In the genomic region with DNA sequence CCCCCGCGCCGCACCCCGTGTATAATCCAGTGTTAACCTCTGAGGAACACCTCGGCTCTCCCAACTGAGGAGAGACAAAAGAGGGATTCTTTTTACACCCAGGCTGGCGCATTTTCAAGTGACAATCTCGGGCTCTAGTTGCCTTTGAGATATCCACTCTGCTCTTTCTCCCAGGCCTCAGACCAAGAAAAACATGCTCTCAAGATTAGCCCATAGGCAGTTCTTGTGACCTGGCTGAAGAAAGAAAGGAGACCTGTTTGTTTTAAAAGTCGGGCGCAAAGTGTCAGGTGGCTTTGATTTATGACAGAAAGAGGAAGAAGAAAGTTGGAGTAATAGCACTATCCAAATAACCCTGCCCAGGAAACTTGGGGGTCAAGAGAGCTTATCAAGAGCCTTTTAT, we compare ENCODE assay signal across 17 cellular contexts. TPM values are rescaled to one million over a fixed set of nuclear protein-coding genes. Genes with fewer than 3 reads are reported as not detected.
A peak's percentile ranks its signal among the peaks of the same experiment; 100 is the strongest.
DNase-seq lines count a peak whose midpoint lies in the region; ATAC-seq lines count a peak whose summit lies in the region.
"Had no signal": no experiment of that assay in that cellular context is flagged by ENCODE, and none has a peak within 500 bp of the region (broad histone marks: within the 10 kb centered on the region; RNA-seq: fewer than 3 reads in every experiment).

No MANE protein-coding gene starts in this region.

- H3K9me3 ChIP-seq in SJCRH30 (replicated peaks) (no peaks in the 10 kb centered on the region), right cardiac atrium (ENCODE audit: control insufficient read depth, low read length) (no peaks in the 10 kb centered on the region)
- H3K9me3 ChIP-seq: thoracic aorta had no signal

- intact Hi-C loops in right cardiac atrium (cut with DNase I) = no loop called here
- intact Hi-C loops in sciatic nerve (cut with DNase I) = no loop called here

- WGBS in right cardiac atrium = 29% methylated on average over 9 of the region's 9 CpGs

- peak; percentile 47 to 73 for ATAC-seq in right cardiac atrium
- ATAC-seq in sciatic nerve = peak; percentile 71
- ATAC-seq in HG03460 (IDR thresholded peaks at IDR 0.05; ENCODE audit: unreplicated experiment) = no peak
- ATAC-seq in GM19023 (IDR thresholded peaks at IDR 0.05; ENCODE audit: unreplicated experiment) = no peak
- ATAC-seq: activated T-helper 17 cell treated with anti-CD3 and anti-CD28 coated beads, Interleukin-2, amount 50 U/mL, for 72 hours; left colon had no signal

- H3K36me3 ChIP-seq in SJCRH30 = no peaks in the 10 kb centered on the region
- H3K36me3 ChIP-seq: thoracic aorta had no signal

- H3K27ac ChIP-seq in SJCRH30 (peak overlapping the region; percentile 26), right cardiac atrium (ENCODE audit: low read length) (no peak overlapping the region)
- H3K27ac ChIP-seq: 22Rv1, thoracic aorta had no signal

- H3K4me1 ChIP-seq in SJCRH30 (peaks cover 60% of the 10 kb centered on the region), right cardiac atrium (ENCODE audit: control insufficient read depth, insufficient read depth, low read length) (peaks cover 3% of the 10 kb centered on the region)

- peak; percentile 29 for DNase-seq in DMS79 treated with DMSO at 0.1 percent for 48 hours (lab: John Stamatoyannopoulos, UW)
- DNase-seq in DMS79 (lab: John Stamatoyannopoulos, UW) = no peak
- DNase-seq in SJCRH30 = peak; percentile 48 to 78
- peak in 2 of 3 donors; percentile 35 to 65 for DNase-seq in right cardiac atrium
- no peak for DNase-seq in sciatic nerve (ENCODE audit: low spot score)
- no peak for DNase-seq in NCI-H345 (lab: John Stamatoyannopoulos, UW)
- DNase-seq: central memory CD4-positive, alpha-beta T cell; COR-L47; left colon; NCI-H146 had no signal

- H3K4me3 ChIP-seq in SJCRH30 (no peak overlapping the region), right cardiac atrium (ENCODE audit: low read length) (no peak overlapping the region)
- H3K4me3 ChIP-seq: thoracic aorta had no signal

- no peaks in the 10 kb centered on the region for H3K27me3 ChIP-seq in SJCRH30
- no peaks in the 10 kb centered on the region for H3K27me3 ChIP-seq in right cardiac atrium (ENCODE audit: control insufficient read depth, insufficient read depth)

RNA-seq across cellular contexts. Expression of gene SHISA2, which starts 27.3 kb away (rescaled TPM):
- total RNA-seq in SJCRH30 (2014; rRNA removed; shearing (Covaris generic)) = 43.1 and 48.7 TPM in 2 replicates
- total RNA-seq in right cardiac atrium = under 1 TPM in 3 of 4 donors, not detected in 1; 0.12 to 0.34 (median 0.22) TPM
- 0.07 TPM for polyA plus RNA-seq in right cardiac atrium
- 2.9 TPM for total RNA-seq in sciatic nerve
- total RNA-seq: B cell, H4 had no signal

Comparison
In these comparisons a context has a peak if more than half of its experiments do, and no peak if none do; other contexts are left out.
1. DNase-seq: peak in DMS79 treated with DMSO at 0.1 percent for 48 hours (single experiment), SJCRH30 (2 of 2) and right cardiac atrium (2 of 3); none in DMS79 (single experiment), sciatic nerve (single experiment) and NCI-H345 (single experiment).
2. ATAC-seq: peak in right cardiac atrium (2 of 2) and sciatic nerve (single experiment); none in HG03460 (single experiment) and GM19023 (single experiment).
3. RNA of gene SHISA2, which starts 27.3 kb away (total RNA-seq): 43.1 to 48.7 TPM in SJCRH30; 2.9 TPM in sciatic nerve (single experiment) and 0.12 to 0.34 TPM in right cardiac atrium; every median in the first group is over 10 times any median in the second.